ENCODE assay signal across 8 cellular contexts in genomic region chr5:72465601-72466563, GRCh38. TPM values are rescaled to one million over a fixed set of nuclear protein-coding genes. Genes with fewer than 3 reads are reported as not detected.
DNase-seq lines count a peak whose midpoint lies in the region; ATAC-seq and TF ChIP-seq lines count a peak whose summit lies in the region.

No MANE protein-coding gene starts in this region.

- peaks cover 3 to 10% of the 10 kb centered on the region in 2 donors for H3K36me3 Mint-ChIP-seq in CD14-positive monocyte
- no peaks in the 10 kb centered on the region for H3K36me3 Mint-ChIP-seq in osteocyte (ENCODE audit: unreplicated experiment)

- peak overlapping the region; percentile 12 to 85 (median 73) for H3K27ac Mint-ChIP-seq in CD14-positive monocyte
- H3K27ac Mint-ChIP-seq in osteocyte (ENCODE audit: unreplicated experiment) = no peak overlapping the region

- H3K4me1 Mint-ChIP-seq in CD14-positive monocyte (peaks cover 62% of the 10 kb centered on the region), osteocyte (ENCODE audit: unreplicated experiment) (peaks cover 48% of the 10 kb centered on the region)

- H3K27me3 Mint-ChIP-seq in CD14-positive monocyte (ENCODE audit: low read depth in 3 of 3) (peaks cover 0 to 1% (median 0%) of the 10 kb centered on the region in 3 donors), osteocyte (ENCODE audit: unreplicated experiment) (no peaks in the 10 kb centered on the region)

- H3K4me3 Mint-ChIP-seq in CD14-positive monocyte = peak overlapping the region; percentile 6 to 80
- no peak overlapping the region for H3K4me3 Mint-ChIP-seq in osteocyte (ENCODE audit: unreplicated experiment)

- H3K9me3 Mint-ChIP-seq in CD14-positive monocyte (peaks cover 0 to 6% (median 0%) of the 10 kb centered on the region in 7 donors), osteocyte (ENCODE audit: unreplicated experiment) (no peaks in the 10 kb centered on the region)

- DNase-seq in CD14-positive monocyte (ENCODE audit: low spot score) = no peak
- peak; percentile 68 for DNase-seq in astrocyte of the hippocampus (ENCODE audit: low read depth, low spot score)
- DNase-seq in osteocyte (ENCODE audit: extremely low spot score, unreplicated experiment) = no peak
- no peak for DNase-seq in NCI-H146 (lab: John Stamatoyannopoulos, UW)
- DNase-seq in NCI-H1930 (lab: John Stamatoyannopoulos, UW) = no peak
- DNase-seq in islet precursor cell = no peak

- intact Hi-C loops in CD14-positive monocyte (cut with micrococcal nuclease) = loop anchor here in 1 of 2 donors (5.0 kb wide), 2 partner anchors 89 to 136 kb away; no protein-coding TSS in a partner anchor

- peak; percentile 70 for ATAC-seq in GM19324 (IDR thresholded peaks at IDR 0.05; ENCODE audit: low FRiP score, unreplicated experiment)
- peak; percentile 75 for ATAC-seq in HG03159 (IDR thresholded peaks at IDR 0.05; ENCODE audit: unreplicated experiment)

- TF ChIP-seq CTCF in CD14-positive monocyte (IDR thresholded peaks at IDR 0.05) (no peak), osteocyte (IDR thresholded peaks at IDR 0.05) (no peak)

RNA-seq across cellular contexts. Expression of gene ZNF366, which starts 41.3 kb away (rescaled TPM):
- polyA plus RNA-seq in CD14-positive monocyte = under 1 TPM; 0.05 to 0.76 TPM
- not detected in 2 replicates for total RNA-seq in osteocyte
